Comparison of ENCODE assay signal across 9 cellular contexts in genomic region chr12:132327351-132328171, GRCh38. TPM values are rescaled to one million over a fixed set of nuclear protein-coding genes. Genes with fewer than 3 reads are reported as not detected.
DNase-seq lines count a peak whose midpoint lies in the region; ATAC-seq, FAIRE-seq and TF ChIP-seq lines count a peak whose summit lies in the region.
"Had no signal": no experiment of that assay in that cellular context is flagged by ENCODE, and none has a peak within 500 bp of the region (broad histone marks: within the 10 kb centered on the region; RNA-seq: fewer than 3 reads in every experiment).

No MANE protein-coding gene starts in this region.

- no peaks in the 10 kb centered on the region for H3K9me3 ChIP-seq in osteoblast (ENCODE audit: low read depth, low read length)
- no peaks in the 10 kb centered on the region for H3K9me3 ChIP-seq in small intestine (ENCODE audit: control insufficient read depth, low read depth)

- H3K79me2 ChIP-seq in osteoblast (ENCODE audit: insufficient read depth, low read length), result no peaks in the 10 kb centered on the region

- no peak for TF ChIP-seq CTCF in VCaP (conservative IDR thresholded peaks at IDR 0.05)
- no peak for TF ChIP-seq CTCF in epithelial cell of esophagus (IDR thresholded peaks at IDR 0.05; ENCODE audit: insufficient read depth, low read depth, low read length, missing control alignments)
- TF ChIP-seq CTCF in osteoblast (IDR thresholded peaks at IDR 0.05; ENCODE audit: extremely low read depth, low read depth, low read length), result no peak

- peak overlapping the region; percentile 72 for H3K4me2 ChIP-seq in osteoblast (ENCODE audit: insufficient read depth, low read length)

- H3K36me3 ChIP-seq in H7 (replicated peaks; ENCODE audit: control insufficient read depth, insufficient read depth, low read length) (no peaks in the 10 kb centered on the region), osteoblast (ENCODE audit: insufficient read depth, low read length) (no peaks in the 10 kb centered on the region), small intestine (ENCODE audit: control insufficient read depth in 2 of 2, insufficient read depth in 2 of 2, low read length in 2 of 2) (no peaks in the 10 kb centered on the region)

- DNase-seq in H7 (peak; percentile 75), epithelial cell of esophagus (ENCODE audit: low read depth) (peak; percentile 18), osteoblast (ENCODE audit: insufficient read length, low spot score, missing footprints) (peak; percentile 100), small intestine (no peak)

- H2AFZ ChIP-seq in osteoblast (ENCODE audit: low read length), result peak overlapping the region; percentile 63

- peak overlapping the region; percentile 51 for H3K27ac ChIP-seq in VCaP
- peak overlapping the region; percentile 73 for H3K27ac ChIP-seq in osteoblast (ENCODE audit: low read depth, low read length)
- no peak overlapping the region for H3K27ac ChIP-seq in small intestine (ENCODE audit: low read depth in 1 of 2, low read length in 1 of 2)
- H3K27ac ChIP-seq: skin epidermis had no signal

- FAIRE-seq in small intestine (lab: Jason Lieb, UNC), result no peak

- H3K4me1 ChIP-seq in osteoblast (ENCODE audit: insufficient read depth, low read length) (peaks cover 14% of the 10 kb centered on the region), small intestine (ENCODE audit: control insufficient read depth in 2 of 2, insufficient read depth in 1 of 2, low read depth in 1 of 2, low read length in 1 of 2) (no peaks in the 10 kb centered on the region)

- ATAC-seq in HG02571 (IDR thresholded peaks at IDR 0.05; ENCODE audit: unreplicated experiment), result no peak
- ATAC-seq in HG02938 (IDR thresholded peaks at IDR 0.05; ENCODE audit: unreplicated experiment), result no peak
- ATAC-seq in HG03280 (IDR thresholded peaks at IDR 0.05; ENCODE audit: unreplicated experiment), result no peak

- H4K20me1 ChIP-seq in osteoblast (ENCODE audit: insufficient read depth, low read length), result no peaks in the 10 kb centered on the region

- 16 to 28% (median 23%) methylated on average over 31 to 32 of the region's 32 CpGs for WGBS in small intestine, 3 donors

- H3K27me3 ChIP-seq in H7 (ENCODE audit: control insufficient read depth, insufficient read depth, low read length), result peaks cover 31% of the 10 kb centered on the region
- H3K27me3 ChIP-seq in osteoblast (ENCODE audit: insufficient read depth, low read length), result peaks cover 35% of the 10 kb centered on the region
- peaks cover 9 to 25% of the 10 kb centered on the region in 2 donors for H3K27me3 ChIP-seq in small intestine (ENCODE audit: control insufficient read depth in 2 of 2, insufficient read depth in 2 of 2, low read length in 2 of 2)

- H3K4me3 ChIP-seq in H7 (ENCODE audit: insufficient read depth, low read depth, low read length) (no peak overlapping the region), epithelial cell of esophagus (ENCODE audit: low read length) (no peak overlapping the region), osteoblast (ENCODE audit: insufficient read depth, low read length) (peak overlapping the region; percentile 60), small intestine (ENCODE audit: low read depth in 1 of 2, low read length in 2 of 2) (no peak overlapping the region)

RNA-seq across cellular contexts. Expression of gene GALNT9, which starts 1.8 kb away (rescaled TPM):
- total RNA-seq in H7 (2014; rRNA removed; shearing (Covaris generic)), result 0.44 and 0.45 TPM in 2 replicates
- 0.36 and 1.2 TPM in 2 replicates for total RNA-seq in osteoblast
- under 1 TPM in 1 of 3 donors, not detected in 2; 0.79 TPM for polyA plus RNA-seq in small intestine

Comparison
In these comparisons a context has a peak if more than half of its experiments do, and no peak if none do; other contexts are left out.
1. H3K27ac ChIP-seq: peak in VCaP (single experiment) and osteoblast (single experiment); none in small intestine (0 of 2).